1 cellular context compared by ENCODE assay signal in the genomic region with DNA sequence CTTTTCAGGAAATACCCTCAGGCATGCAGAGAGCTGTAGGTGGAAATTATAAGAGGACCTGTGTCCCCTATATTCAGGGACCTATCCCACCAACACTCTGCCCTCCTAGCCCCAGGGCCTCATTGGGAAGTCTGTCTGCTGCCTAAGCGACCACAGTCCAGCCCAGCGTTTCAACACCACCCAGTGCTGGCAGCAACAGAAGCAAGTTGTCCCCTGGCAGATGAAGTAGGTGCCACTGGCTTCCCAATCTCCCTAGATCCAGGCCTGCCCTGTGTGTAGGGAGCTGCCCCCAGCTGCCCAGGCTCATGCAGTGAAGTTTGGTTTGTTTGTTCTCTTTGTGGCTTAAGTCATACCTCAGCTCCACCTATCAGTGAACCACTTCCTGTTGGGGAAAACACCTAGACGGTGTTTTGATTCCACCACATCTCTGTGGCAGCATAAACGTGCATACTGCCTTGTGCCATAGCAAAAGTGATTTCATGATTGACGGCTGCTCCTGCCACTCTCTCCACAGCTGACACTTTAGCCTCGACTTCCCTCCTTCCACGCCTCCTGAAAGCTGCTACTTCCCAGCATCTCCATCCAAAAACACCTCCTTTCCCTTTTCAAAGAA.
TF ChIP-seq lines count a peak whose summit lies in the region.

No MANE protein-coding gene starts in this region.

TF ChIP-seq in GM12878, 131 proteins besides CTCF, POLR2A, EP300 and RAD21 (continued from another document and continues in another):
- no peak for TF ChIP-seq EGR1 (IDR thresholded peaks at IDR 0.05; ENCODE audit: borderline replicate concordance in 1 of 2, low read depth in 2 of 2, low read length in 2 of 2)
- TF ChIP-seq, protein P1, sequence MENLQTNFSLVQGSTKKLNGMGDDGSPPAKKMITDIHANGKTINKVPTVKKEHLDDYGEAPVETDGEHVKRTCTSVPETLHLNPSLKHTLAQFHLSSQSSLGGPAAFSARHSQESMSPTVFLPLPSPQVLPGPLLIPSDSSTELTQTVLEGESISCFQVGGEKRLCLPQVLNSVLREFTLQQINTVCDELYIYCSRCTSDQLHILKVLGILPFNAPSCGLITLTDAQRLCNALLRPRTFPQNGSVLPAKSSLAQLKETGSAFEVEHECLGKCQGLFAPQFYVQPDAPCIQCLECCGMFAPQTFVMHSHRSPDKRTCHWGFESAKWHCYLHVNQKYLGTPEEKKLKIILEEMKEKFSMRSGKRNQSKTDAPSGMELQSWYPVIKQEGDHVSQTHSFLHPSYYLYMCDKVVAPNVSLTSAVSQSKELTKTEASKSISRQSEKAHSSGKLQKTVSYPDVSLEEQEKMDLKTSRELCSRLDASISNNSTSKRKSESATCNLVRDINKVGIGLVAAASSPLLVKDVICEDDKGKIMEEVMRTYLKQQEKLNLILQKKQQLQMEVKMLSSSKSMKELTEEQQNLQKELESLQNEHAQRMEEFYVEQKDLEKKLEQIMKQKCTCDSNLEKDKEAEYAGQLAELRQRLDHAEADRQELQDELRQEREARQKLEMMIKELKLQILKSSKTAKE (IDR thresholded peaks at IDR 0.05; ENCODE audit: low read depth, poor library complexity, severe bottlenecking): peak; percentile 61
- TF ChIP-seq PAX8 (IDR thresholded peaks at IDR 0.05): no peak
- TF ChIP-seq, protein P2, sequence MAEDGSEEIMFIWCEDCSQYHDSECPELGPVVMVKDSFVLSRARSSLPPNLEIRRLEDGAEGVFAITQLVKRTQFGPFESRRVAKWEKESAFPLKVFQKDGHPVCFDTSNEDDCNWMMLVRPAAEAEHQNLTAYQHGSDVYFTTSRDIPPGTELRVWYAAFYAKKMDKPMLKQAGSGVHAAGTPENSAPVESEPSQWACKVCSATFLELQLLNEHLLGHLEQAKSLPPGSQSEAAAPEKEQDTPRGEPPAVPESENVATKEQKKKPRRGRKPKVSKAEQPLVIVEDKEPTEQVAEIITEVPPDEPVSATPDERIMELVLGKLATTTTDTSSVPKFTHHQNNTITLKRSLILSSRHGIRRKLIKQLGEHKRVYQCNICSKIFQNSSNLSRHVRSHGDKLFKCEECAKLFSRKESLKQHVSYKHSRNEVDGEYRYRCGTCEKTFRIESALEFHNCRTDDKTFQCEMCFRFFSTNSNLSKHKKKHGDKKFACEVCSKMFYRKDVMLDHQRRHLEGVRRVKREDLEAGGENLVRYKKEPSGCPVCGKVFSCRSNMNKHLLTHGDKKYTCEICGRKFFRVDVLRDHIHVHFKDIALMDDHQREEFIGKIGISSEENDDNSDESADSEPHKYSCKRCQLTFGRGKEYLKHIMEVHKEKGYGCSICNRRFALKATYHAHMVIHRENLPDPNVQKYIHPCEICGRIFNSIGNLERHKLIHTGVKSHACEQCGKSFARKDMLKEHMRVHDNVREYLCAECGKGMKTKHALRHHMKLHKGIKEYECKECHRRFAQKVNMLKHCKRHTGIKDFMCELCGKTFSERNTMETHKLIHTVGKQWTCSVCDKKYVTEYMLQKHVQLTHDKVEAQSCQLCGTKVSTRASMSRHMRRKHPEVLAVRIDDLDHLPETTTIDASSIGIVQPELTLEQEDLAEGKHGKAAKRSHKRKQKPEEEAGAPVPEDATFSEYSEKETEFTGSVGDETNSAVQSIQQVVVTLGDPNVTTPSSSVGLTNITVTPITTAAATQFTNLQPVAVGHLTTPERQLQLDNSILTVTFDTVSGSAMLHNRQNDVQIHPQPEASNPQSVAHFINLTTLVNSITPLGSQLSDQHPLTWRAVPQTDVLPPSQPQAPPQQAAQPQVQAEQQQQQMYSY (CRISPR knock-in tag; IDR thresholded peaks at IDR 0.05): no peak
- no peak for TF ChIP-seq SMAD1 (IDR thresholded peaks at IDR 0.05; ENCODE audit: low read depth, partially characterized antibody)
- 0 out of 2 replicates have a peak, but pooled peaks have one; percentile 11 for TF ChIP-seq TCF3 (IDR thresholded peaks at IDR 0.05; ENCODE audit: borderline replicate concordance, insufficient read depth, low read depth, low read length)
- TF ChIP-seq CREM (IDR thresholded peaks at IDR 0.05; ENCODE audit: low read depth): peak; percentile 66; the same call in 1 of the 2 replicates
- TF ChIP-seq YY1 (IDR thresholded peaks at IDR 0.05; ENCODE audit: low read depth, low read length): 0 out of 2 replicates have a peak, but pooled peaks have one; percentile 18
- TF ChIP-seq RUNX3 (IDR thresholded peaks at IDR 0.05; ENCODE audit: low read length): peak; percentile 96
- TF ChIP-seq MEF2B (IDR thresholded peaks at IDR 0.05; ENCODE audit: partially characterized antibody, poor library complexity, severe bottlenecking): peak; percentile 13
- TF ChIP-seq BMI1 (IDR thresholded peaks at IDR 0.05; ENCODE audit: borderline replicate concordance): no peak
- no peak; the same call in 1 of the 2 replicates for TF ChIP-seq NFIC (IDR thresholded peaks at IDR 0.05; ENCODE audit: low read depth, low read length)
- peak; percentile 76 for TF ChIP-seq NBN (IDR thresholded peaks at IDR 0.05)
- TF ChIP-seq, protein P3, sequence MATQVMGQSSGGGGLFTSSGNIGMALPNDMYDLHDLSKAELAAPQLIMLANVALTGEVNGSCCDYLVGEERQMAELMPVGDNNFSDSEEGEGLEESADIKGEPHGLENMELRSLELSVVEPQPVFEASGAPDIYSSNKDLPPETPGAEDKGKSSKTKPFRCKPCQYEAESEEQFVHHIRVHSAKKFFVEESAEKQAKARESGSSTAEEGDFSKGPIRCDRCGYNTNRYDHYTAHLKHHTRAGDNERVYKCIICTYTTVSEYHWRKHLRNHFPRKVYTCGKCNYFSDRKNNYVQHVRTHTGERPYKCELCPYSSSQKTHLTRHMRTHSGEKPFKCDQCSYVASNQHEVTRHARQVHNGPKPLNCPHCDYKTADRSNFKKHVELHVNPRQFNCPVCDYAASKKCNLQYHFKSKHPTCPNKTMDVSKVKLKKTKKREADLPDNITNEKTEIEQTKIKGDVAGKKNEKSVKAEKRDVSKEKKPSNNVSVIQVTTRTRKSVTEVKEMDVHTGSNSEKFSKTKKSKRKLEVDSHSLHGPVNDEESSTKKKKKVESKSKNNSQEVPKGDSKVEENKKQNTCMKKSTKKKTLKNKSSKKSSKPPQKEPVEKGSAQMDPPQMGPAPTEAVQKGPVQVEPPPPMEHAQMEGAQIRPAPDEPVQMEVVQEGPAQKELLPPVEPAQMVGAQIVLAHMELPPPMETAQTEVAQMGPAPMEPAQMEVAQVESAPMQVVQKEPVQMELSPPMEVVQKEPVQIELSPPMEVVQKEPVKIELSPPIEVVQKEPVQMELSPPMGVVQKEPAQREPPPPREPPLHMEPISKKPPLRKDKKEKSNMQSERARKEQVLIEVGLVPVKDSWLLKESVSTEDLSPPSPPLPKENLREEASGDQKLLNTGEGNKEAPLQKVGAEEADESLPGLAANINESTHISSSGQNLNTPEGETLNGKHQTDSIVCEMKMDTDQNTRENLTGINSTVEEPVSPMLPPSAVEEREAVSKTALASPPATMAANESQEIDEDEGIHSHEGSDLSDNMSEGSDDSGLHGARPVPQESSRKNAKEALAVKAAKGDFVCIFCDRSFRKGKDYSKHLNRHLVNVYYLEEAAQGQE (IDR thresholded peaks at IDR 0.05; ENCODE audit: low read depth, low read length): no peak
- TF ChIP-seq SMAD5 (IDR thresholded peaks at IDR 0.05; ENCODE audit: low read depth): no peak
- TF ChIP-seq, protein P4, sequence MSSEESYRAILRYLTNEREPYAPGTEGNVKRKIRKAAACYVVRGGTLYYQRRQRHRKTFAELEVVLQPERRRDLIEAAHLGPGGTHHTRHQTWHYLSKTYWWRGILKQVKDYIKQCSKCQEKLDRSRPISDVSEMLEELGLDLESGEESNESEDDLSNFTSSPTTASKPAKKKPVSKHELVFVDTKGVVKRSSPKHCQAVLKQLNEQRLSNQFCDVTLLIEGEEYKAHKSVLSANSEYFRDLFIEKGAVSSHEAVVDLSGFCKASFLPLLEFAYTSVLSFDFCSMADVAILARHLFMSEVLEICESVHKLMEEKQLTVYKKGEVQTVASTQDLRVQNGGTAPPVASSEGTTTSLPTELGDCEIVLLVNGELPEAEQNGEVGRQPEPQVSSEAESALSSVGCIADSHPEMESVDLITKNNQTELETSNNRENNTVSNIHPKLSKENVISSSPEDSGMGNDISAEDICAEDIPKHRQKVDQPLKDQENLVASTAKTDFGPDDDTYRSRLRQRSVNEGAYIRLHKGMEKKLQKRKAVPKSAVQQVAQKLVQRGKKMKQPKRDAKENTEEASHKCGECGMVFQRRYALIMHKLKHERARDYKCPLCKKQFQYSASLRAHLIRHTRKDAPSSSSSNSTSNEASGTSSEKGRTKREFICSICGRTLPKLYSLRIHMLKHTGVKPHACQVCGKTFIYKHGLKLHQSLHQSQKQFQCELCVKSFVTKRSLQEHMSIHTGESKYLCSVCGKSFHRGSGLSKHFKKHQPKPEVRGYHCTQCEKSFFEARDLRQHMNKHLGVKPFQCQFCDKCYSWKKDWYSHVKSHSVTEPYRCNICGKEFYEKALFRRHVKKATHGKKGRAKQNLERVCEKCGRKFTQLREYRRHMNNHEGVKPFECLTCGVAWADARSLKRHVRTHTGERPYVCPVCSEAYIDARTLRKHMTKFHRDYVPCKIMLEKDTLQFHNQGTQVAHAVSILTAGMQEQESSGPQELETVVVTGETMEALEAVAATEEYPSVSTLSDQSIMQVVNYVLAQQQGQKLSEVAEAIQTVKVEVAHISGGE (CRISPR knock-in tag; IDR thresholded peaks at IDR 0.05): no peak
- peak; percentile 67 for TF ChIP-seq SPI1 (IDR thresholded peaks at IDR 0.05; ENCODE audit: borderline replicate concordance, insufficient read depth, low read depth, low read length)
- TF ChIP-seq ZNF217 (IDR thresholded peaks at IDR 0.05): no peak
- TF ChIP-seq HDGF (IDR thresholded peaks at IDR 0.05): peak; percentile 34; the same call in 1 of the 2 replicates
- TF ChIP-seq, protein P5, sequence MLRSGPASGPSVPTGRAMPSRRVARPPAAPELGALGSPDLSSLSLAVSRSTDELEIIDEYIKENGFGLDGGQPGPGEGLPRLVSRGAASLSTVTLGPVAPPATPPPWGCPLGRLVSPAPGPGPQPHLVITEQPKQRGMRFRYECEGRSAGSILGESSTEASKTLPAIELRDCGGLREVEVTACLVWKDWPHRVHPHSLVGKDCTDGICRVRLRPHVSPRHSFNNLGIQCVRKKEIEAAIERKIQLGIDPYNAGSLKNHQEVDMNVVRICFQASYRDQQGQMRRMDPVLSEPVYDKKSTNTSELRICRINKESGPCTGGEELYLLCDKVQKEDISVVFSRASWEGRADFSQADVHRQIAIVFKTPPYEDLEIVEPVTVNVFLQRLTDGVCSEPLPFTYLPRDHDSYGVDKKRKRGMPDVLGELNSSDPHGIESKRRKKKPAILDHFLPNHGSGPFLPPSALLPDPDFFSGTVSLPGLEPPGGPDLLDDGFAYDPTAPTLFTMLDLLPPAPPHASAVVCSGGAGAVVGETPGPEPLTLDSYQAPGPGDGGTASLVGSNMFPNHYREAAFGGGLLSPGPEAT (IDR thresholded peaks at IDR 0.05; ENCODE audit: low read depth): peak; percentile 88
- TF ChIP-seq CBX3 (IDR thresholded peaks at IDR 0.05; ENCODE audit: borderline replicate concordance, low read depth): no peak
- peak; percentile 96 to 98 for TF ChIP-seq BHLHE40 (IDR thresholded peaks at IDR 0.05; ENCODE audit: borderline replicate concordance in 1 of 2, low read depth in 2 of 2, low read length in 1 of 2)
- no peak for TF ChIP-seq IRF4 (IDR thresholded peaks at IDR 0.05; ENCODE audit: low read depth, low read length)
- no peak for TF ChIP-seq KAT2A (conservative IDR thresholded peaks at IDR 0.05; ENCODE audit: control insufficient read depth, low read depth, low read length)
- no peak for TF ChIP-seq KDM1A (IDR thresholded peaks at IDR 0.05; ENCODE audit: borderline replicate concordance)
- TF ChIP-seq, protein P6, sequence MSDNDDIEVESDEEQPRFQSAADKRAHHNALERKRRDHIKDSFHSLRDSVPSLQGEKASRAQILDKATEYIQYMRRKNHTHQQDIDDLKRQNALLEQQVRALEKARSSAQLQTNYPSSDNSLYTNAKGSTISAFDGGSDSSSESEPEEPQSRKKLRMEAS (IDR thresholded peaks at IDR 0.05; ENCODE audit: low read depth, low read length): no peak
- TF ChIP-seq, protein P7, sequence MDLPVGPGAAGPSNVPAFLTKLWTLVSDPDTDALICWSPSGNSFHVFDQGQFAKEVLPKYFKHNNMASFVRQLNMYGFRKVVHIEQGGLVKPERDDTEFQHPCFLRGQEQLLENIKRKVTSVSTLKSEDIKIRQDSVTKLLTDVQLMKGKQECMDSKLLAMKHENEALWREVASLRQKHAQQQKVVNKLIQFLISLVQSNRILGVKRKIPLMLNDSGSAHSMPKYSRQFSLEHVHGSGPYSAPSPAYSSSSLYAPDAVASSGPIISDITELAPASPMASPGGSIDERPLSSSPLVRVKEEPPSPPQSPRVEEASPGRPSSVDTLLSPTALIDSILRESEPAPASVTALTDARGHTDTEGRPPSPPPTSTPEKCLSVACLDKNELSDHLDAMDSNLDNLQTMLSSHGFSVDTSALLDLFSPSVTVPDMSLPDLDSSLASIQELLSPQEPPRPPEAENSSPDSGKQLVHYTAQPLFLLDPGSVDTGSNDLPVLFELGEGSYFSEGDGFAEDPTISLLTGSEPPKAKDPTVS (IDR thresholded peaks at IDR 0.05; ENCODE audit: low read depth, low read length): no peak
- no peak for TF ChIP-seq MYB (IDR thresholded peaks at IDR 0.05; ENCODE audit: borderline replicate concordance, low read depth, low read length)
- TF ChIP-seq ZSCAN29 (IDR thresholded peaks at IDR 0.05): no peak
- TF ChIP-seq, protein P8, sequence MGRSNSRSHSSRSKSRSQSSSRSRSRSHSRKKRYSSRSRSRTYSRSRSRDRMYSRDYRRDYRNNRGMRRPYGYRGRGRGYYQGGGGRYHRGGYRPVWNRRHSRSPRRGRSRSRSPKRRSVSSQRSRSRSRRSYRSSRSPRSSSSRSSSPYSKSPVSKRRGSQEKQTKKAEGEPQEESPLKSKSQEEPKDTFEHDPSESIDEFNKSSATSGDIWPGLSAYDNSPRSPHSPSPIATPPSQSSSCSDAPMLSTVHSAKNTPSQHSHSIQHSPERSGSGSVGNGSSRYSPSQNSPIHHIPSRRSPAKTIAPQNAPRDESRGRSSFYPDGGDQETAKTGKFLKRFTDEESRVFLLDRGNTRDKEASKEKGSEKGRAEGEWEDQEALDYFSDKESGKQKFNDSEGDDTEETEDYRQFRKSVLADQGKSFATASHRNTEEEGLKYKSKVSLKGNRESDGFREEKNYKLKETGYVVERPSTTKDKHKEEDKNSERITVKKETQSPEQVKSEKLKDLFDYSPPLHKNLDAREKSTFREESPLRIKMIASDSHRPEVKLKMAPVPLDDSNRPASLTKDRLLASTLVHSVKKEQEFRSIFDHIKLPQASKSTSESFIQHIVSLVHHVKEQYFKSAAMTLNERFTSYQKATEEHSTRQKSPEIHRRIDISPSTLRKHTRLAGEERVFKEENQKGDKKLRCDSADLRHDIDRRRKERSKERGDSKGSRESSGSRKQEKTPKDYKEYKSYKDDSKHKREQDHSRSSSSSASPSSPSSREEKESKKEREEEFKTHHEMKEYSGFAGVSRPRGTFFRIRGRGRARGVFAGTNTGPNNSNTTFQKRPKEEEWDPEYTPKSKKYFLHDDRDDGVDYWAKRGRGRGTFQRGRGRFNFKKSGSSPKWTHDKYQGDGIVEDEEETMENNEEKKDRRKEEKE (IDR thresholded peaks at IDR 0.05): no peak
- TF ChIP-seq TAF1 (IDR thresholded peaks at IDR 0.05; ENCODE audit: borderline replicate concordance, low read depth, low read length): 0 out of 2 replicates have a peak, but pooled peaks have one; percentile 28
- TF ChIP-seq HCFC1 (IDR thresholded peaks at IDR 0.05; ENCODE audit: low read length): no peak
- TF ChIP-seq HDAC6 (IDR thresholded peaks at IDR 0.05; ENCODE audit: unreplicated experiment): no peak
- TF ChIP-seq, protein P9, sequence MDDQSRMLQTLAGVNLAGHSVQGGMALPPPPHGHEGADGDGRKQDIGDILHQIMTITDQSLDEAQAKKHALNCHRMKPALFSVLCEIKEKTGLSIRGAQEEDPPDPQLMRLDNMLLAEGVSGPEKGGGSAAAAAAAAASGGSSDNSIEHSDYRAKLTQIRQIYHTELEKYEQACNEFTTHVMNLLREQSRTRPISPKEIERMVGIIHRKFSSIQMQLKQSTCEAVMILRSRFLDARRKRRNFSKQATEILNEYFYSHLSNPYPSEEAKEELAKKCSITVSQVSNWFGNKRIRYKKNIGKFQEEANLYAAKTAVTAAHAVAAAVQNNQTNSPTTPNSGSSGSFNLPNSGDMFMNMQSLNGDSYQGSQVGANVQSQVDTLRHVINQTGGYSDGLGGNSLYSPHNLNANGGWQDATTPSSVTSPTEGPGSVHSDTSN (IDR thresholded peaks at IDR 0.05; ENCODE audit: insufficient replicate concordance, low read depth, low read length): peak; percentile 91
